ENCODE assay signal across 10 cellular contexts in the genomic region with DNA sequence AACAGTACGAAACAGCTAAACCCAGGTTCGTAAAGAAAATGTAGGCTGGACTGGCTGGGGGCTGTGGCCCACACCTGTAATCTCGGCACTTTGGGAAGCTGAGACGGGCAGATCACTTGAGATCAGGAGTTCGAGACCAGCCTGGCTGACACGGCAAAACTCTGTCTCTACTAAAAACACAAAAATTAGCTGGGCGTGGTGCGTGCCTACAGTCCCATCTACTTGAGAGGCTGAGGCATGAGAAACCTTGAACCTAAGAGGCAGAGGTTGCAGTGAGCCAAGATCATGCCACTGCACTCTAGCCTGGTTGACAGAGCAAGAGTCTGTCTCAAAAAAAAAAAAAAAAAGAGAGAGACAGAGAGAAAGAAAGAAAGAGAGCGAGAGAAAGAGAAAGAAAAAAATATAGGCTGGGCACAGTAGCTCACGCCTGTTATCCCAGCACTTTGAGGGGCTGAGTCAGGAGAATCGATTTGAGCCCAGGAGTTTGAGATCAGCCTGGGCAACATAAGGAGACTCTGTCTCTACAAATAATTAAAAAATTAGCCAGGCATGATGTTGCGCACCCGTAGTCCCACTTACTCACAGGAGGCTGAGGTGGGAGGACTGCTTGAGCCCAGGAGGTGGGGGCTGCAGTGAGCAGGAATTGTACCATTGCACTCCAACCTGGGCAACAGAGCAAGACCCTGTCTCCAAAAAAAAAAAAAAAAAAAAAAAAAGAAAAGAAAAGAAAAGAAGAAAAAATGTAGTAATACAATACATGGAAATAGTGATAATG. TPM values are rescaled to one million over a fixed set of nuclear protein-coding genes. Genes with fewer than 3 reads are reported as not detected.
DNase-seq lines count a peak whose midpoint lies in the region; ATAC-seq and TF ChIP-seq lines count a peak whose summit lies in the region.
"Had no signal": no experiment of that assay in that cellular context is flagged by ENCODE, and none has a peak within 500 bp of the region (broad histone marks: within the 10 kb centered on the region; RNA-seq: fewer than 3 reads in every experiment).

No MANE protein-coding gene starts in this region.

- no peaks in the 10 kb centered on the region for H3K27me3 Mint-ChIP-seq in natural killer cell treated with Interleukin-12 subunit alpha and Interleukin-12 subunit beta and Interleukin-15 and Interleukin-18, amount 100 ng/mL, for 72 hours

- DNase-seq in cardiac muscle cell (ENCODE audit: low read depth in 1 of 2, low spot score in 1 of 2) (no peak), Right ventricle myocardium superior (no peak), coronary artery (ENCODE audit: low spot score) (no peak), SIG-M5 treated with dmso at 0.1 percent for 504 hours (lab: John Stamatoyannopoulos, UW; ENCODE audit: unreplicated experiment) (no peak), AG08395 (ENCODE audit: low spot score) (no peak), HT-29 (ENCODE audit: low spot score) (no peak)
- no peak for DNase-seq in natural killer cell treated with Interleukin-12 subunit alpha and Interleukin-12 subunit beta and Interleukin-15 and Interleukin-18, amount 100 ng/mL, for 72 hours (ENCODE audit: low spot score)
- DNase-seq: NCI-H2171 had no signal

- H3K9me3 ChIP-seq in cardiac muscle cell (ENCODE audit: low read depth) = no peaks in the 10 kb centered on the region
- H3K9me3 ChIP-seq: HAP-1 had no signal

- no peaks in the 10 kb centered on the region for H3K9me3 Mint-ChIP-seq in natural killer cell treated with Interleukin-12 subunit alpha and Interleukin-12 subunit beta and Interleukin-15 and Interleukin-18, amount 100 ng/mL, for 72 hours

- peaks cover 73 to 74% of the 10 kb centered on the region in 2 donors for H3K4me1 Mint-ChIP-seq in natural killer cell treated with Interleukin-12 subunit alpha and Interleukin-12 subunit beta and Interleukin-15 and Interleukin-18, amount 100 ng/mL, for 72 hours (ENCODE audit: low read depth in 2 of 2)

- H3K4me1 ChIP-seq in cardiac muscle cell (ENCODE audit: low read depth) (peaks cover 44% of the 10 kb centered on the region), urinary bladder (ENCODE audit: insufficient read depth) (no peaks in the 10 kb centered on the region)
- H3K4me1 ChIP-seq: HAP-1 had no signal

- no peak for TF ChIP-seq CTCF in cardiac muscle cell (IDR thresholded peaks at IDR 0.05; ENCODE audit: low read depth, low read length)
- TF ChIP-seq CTCF in coronary artery (IDR thresholded peaks at IDR 0.05) = no peak

- H3K36me3 Mint-ChIP-seq in natural killer cell treated with Interleukin-12 subunit alpha and Interleukin-12 subunit beta and Interleukin-15 and Interleukin-18, amount 100 ng/mL, for 72 hours = no peaks in the 10 kb centered on the region

- no peaks in the 10 kb centered on the region for H3K36me3 ChIP-seq in cardiac muscle cell
- no peaks in the 10 kb centered on the region for H3K36me3 ChIP-seq in urinary bladder (ENCODE audit: insufficient read depth)
- H3K36me3 ChIP-seq: HAP-1 had no signal

- H3K4me3 Mint-ChIP-seq in natural killer cell treated with Interleukin-12 subunit alpha and Interleukin-12 subunit beta and Interleukin-15 and Interleukin-18, amount 100 ng/mL, for 72 hours = no peak overlapping the region

- WGBS in urinary bladder = 79% methylated on average over 13 of the region's 13 CpGs

- H3K4me3 ChIP-seq in cardiac muscle cell (no peak overlapping the region), coronary artery (peak overlapping the region; percentile 43), urinary bladder (ENCODE audit: low read depth, low read length) (no peak overlapping the region)
- H3K4me3 ChIP-seq: HAP-1 had no signal

- H3K27ac Mint-ChIP-seq in natural killer cell treated with Interleukin-12 subunit alpha and Interleukin-12 subunit beta and Interleukin-15 and Interleukin-18, amount 100 ng/mL, for 72 hours = peak overlapping the region; percentile 85 to 87

- intact Hi-C loops in Right ventricle myocardium superior (cut with DNase I) = no loop called here

- H3K27me3 ChIP-seq in cardiac muscle cell = no peaks in the 10 kb centered on the region

- ATAC-seq in Right ventricle myocardium superior (ENCODE audit: poor library complexity) = no peak
- no peak for ATAC-seq in natural killer cell treated with Interleukin-12 subunit alpha and Interleukin-12 subunit beta and Interleukin-15 and Interleukin-18, amount 100 ng/mL, for 72 hours

- H3K27ac ChIP-seq in cardiac muscle cell = peak overlapping the region; percentile 39
- H3K27ac ChIP-seq in coronary artery = peak overlapping the region; percentile 77 to 90
- peak overlapping the region; percentile 11 for H3K27ac ChIP-seq in urinary bladder (ENCODE audit: low read depth)

RNA-seq across cellular contexts. Expression of a gene that starts 35.7 kb away (rescaled TPM):
- total RNA-seq in cardiac muscle cell (86.2 and 127 TPM in 2 replicates), Right ventricle myocardium superior (222 TPM), urinary bladder (77.1 TPM)
- polyA plus RNA-seq in cardiac muscle cell (185 and 278 TPM in 2 replicates), urinary bladder (372 TPM)
- 100 to 1,000 TPM; 270 to 359 TPM for total RNA-seq in natural killer cell treated with Interleukin-12 subunit alpha and Interleukin-12 subunit beta and Interleukin-15 and Interleukin-18, amount 100 ng/mL, for 72 hours
- 71.9 and 87.3 TPM in 2 replicates for total RNA-seq in HT-29 (2014; rRNA removed; shearing (Covaris generic))

Comparison
In these comparisons a context has a peak if more than half of its experiments do, and no peak if none do; other contexts are left out.
1. H3K27ac ChIP-seq: peak in every context shown above with its lines; median percentile 84 in coronary artery; 39 in cardiac muscle cell; 11 in urinary bladder.